ENCODE assay signal across 8 cellular contexts in genomic region chr1:109391626-109392025, GRCh38. TPM values are rescaled to one million over a fixed set of nuclear protein-coding genes. Genes with fewer than 3 reads are reported as not detected.
A peak's percentile ranks its signal among the peaks of the same experiment; 100 is the strongest.
DNase-seq lines count a peak whose midpoint lies in the region; ATAC-seq and TF ChIP-seq lines count a peak whose summit lies in the region.

No MANE protein-coding gene starts in this region.

- H3K36me3 ChIP-seq in duodenal mucosa (ENCODE audit: control insufficient read depth in 1 of 2, insufficient read depth in 2 of 2, low read length in 2 of 2) (no peaks in the 10 kb centered on the region), thyroid gland (no peaks in the 10 kb centered on the region)

- peak; percentile 70 for ATAC-seq in HG03175 (IDR thresholded peaks at IDR 0.05; ENCODE audit: unreplicated experiment)

- peaks cover 57% of the 10 kb centered on the region for H3K27me3 Mint-ChIP-seq in activated T-cell treated with anti-CD3 and anti-CD28 coated beads, Interleukin-2, amount 50 U/mL, for 24 hours
- peaks cover 59% of the 10 kb centered on the region for H3K27me3 Mint-ChIP-seq in activated CD4-positive, alpha-beta T cell treated with anti-CD3 and anti-CD28 coated beads, Interleukin-2, amount 10 ng/mL, durations not matched to agents 24 days and 14 days

- H3K27ac ChIP-seq in duodenal mucosa (ENCODE audit: low read depth, low read length) (peak overlapping the region; percentile 1), thyroid gland (peak overlapping the region; percentile 88 to 96 (median 94))

- H3K9me3 Mint-ChIP-seq in activated T-cell treated with anti-CD3 and anti-CD28 coated beads, Interleukin-2, amount 50 U/mL, for 24 hours: no peaks in the 10 kb centered on the region
- no peaks in the 10 kb centered on the region for H3K9me3 Mint-ChIP-seq in activated CD4-positive, alpha-beta T cell treated with anti-CD3 and anti-CD28 coated beads, Interleukin-2, amount 10 ng/mL, durations not matched to agents 24 days and 14 days

- no peak for TF ChIP-seq CTCF in thyroid gland (IDR thresholded peaks at IDR 0.05)

- TF ChIP-seq POLR2A in thyroid gland (IDR thresholded peaks at IDR 0.05): no peak

- DNase-seq in NOMO-1 treated with DMSO at 0.1 percent for 48 hours (lab: John Stamatoyannopoulos, UW; ENCODE audit: unreplicated experiment): peak; percentile 79
- no peak for DNase-seq in NOMO-1 treated with dmso at 0.1 percent for 144 hours (lab: John Stamatoyannopoulos, UW; ENCODE audit: unreplicated experiment)
- DNase-seq in thyroid gland: no peak
- DNase-seq in AG08396 (ENCODE audit: low spot score): no peak
- DNase-seq in activated T-cell treated with anti-CD3 and anti-CD28 coated beads, Interleukin-2, amount 50 U/mL, for 24 hours: no peak
- DNase-seq in activated CD4-positive, alpha-beta T cell treated with anti-CD3 and anti-CD28 coated beads, Interleukin-2, amount 10 ng/mL, durations not matched to agents 24 days and 14 days: no peak

- no peak overlapping the region for H3K9ac ChIP-seq in duodenal mucosa (ENCODE audit: low read depth in 1 of 2, low read length in 2 of 2)

- peaks cover 10% of the 10 kb centered on the region for H3K4me1 Mint-ChIP-seq in activated T-cell treated with anti-CD3 and anti-CD28 coated beads, Interleukin-2, amount 50 U/mL, for 24 hours (ENCODE audit: low read depth)
- peaks cover 17% of the 10 kb centered on the region for H3K4me1 Mint-ChIP-seq in activated CD4-positive, alpha-beta T cell treated with anti-CD3 and anti-CD28 coated beads, Interleukin-2, amount 10 ng/mL, durations not matched to agents 24 days and 14 days

- H3K9me3 ChIP-seq in duodenal mucosa (ENCODE audit: control insufficient read depth in 1 of 2, low read length in 2 of 2) (no peaks in the 10 kb centered on the region), thyroid gland (no peaks in the 10 kb centered on the region)

- H3K4me3 Mint-ChIP-seq in activated T-cell treated with anti-CD3 and anti-CD28 coated beads, Interleukin-2, amount 50 U/mL, for 24 hours: no peak overlapping the region
- H3K4me3 Mint-ChIP-seq in activated CD4-positive, alpha-beta T cell treated with anti-CD3 and anti-CD28 coated beads, Interleukin-2, amount 10 ng/mL, durations not matched to agents 24 days and 14 days: no peak overlapping the region

- H3K27ac Mint-ChIP-seq in activated T-cell treated with anti-CD3 and anti-CD28 coated beads, Interleukin-2, amount 50 U/mL, for 24 hours: no peak overlapping the region
- H3K27ac Mint-ChIP-seq in activated CD4-positive, alpha-beta T cell treated with anti-CD3 and anti-CD28 coated beads, Interleukin-2, amount 10 ng/mL, durations not matched to agents 24 days and 14 days: no peak overlapping the region

- H3K27me3 ChIP-seq in duodenal mucosa (ENCODE audit: control insufficient read depth in 1 of 2, insufficient read depth in 2 of 2, low read length in 2 of 2) (no peaks in the 10 kb centered on the region), thyroid gland (no peaks in the 10 kb centered on the region)

- intact Hi-C loops in thyroid gland (cut with DNase I): no loop called here
- intact Hi-C loops in activated CD4-positive, alpha-beta T cell treated with anti-CD3 and anti-CD28 coated beads, Interleukin-2, amount 10 ng/mL, durations not matched to agents 24 days and 14 days (cut with micrococcal nuclease): loop anchor here (2.0 kb wide), 1 partner anchor 15 kb away; no protein-coding TSS in a partner anchor

- peaks cover 21 to 57% of the 10 kb centered on the region in 2 donors for H3K4me1 ChIP-seq in duodenal mucosa (ENCODE audit: control insufficient read depth in 1 of 2, insufficient read depth in 2 of 2, low read length in 2 of 2)
- H3K4me1 ChIP-seq in thyroid gland: peaks cover 67 to 75% of the 10 kb centered on the region in 2 donors

- no peaks in the 10 kb centered on the region for H3K36me3 Mint-ChIP-seq in activated T-cell treated with anti-CD3 and anti-CD28 coated beads, Interleukin-2, amount 50 U/mL, for 24 hours (ENCODE audit: low read depth)
- H3K36me3 Mint-ChIP-seq in activated CD4-positive, alpha-beta T cell treated with anti-CD3 and anti-CD28 coated beads, Interleukin-2, amount 10 ng/mL, durations not matched to agents 24 days and 14 days (ENCODE audit: low read depth): no peaks in the 10 kb centered on the region

- H3K4me3 ChIP-seq in duodenal mucosa (ENCODE audit: low read depth in 1 of 2, low read length in 2 of 2) (no peak overlapping the region), thyroid gland (replicated peaks in 1 of 3) (no peak overlapping the region)

RNA-seq across cellular contexts. Expression of gene SORT1, which starts 6.1 kb away (rescaled TPM):
- total RNA-seq in thyroid gland: 100 to 1,000 TPM in 3 of 4 donors, 10 to 100 TPM in 1; 65.7 to 152 (median 137) TPM
- 1.2 and 1.4 TPM in 2 replicates for total RNA-seq in activated CD4-positive, alpha-beta T cell treated with anti-CD3 and anti-CD28 coated beads, Interleukin-2, amount 10 ng/mL, durations not matched to agents 24 days and 14 days

RNA-seq across cellular contexts. Expression of gene PSMA5, which starts 34.6 kb away (rescaled TPM):
- 10 to 100 TPM; 25.1 to 35.7 (median 28.0) TPM for total RNA-seq in thyroid gland
- total RNA-seq in activated CD4-positive, alpha-beta T cell treated with anti-CD3 and anti-CD28 coated beads, Interleukin-2, amount 10 ng/mL, durations not matched to agents 24 days and 14 days: 262 and 270 TPM in 2 replicates

Comparison
In these comparisons a context has a peak if more than half of its experiments do, and no peak if none do; other contexts are left out.
1. RNA of gene SORT1, which starts 6.1 kb away (total RNA-seq): 65.7 to 152 TPM in thyroid gland; 1.2 to 1.4 TPM in activated CD4-positive, alpha-beta T cell treated with anti-CD3 and anti-CD28 coated beads, Interleukin-2, amount 10 ng/mL, durations not matched to agents 24 days and 14 days; every median in the first group is over 10 times any median in the second.